19 cellular contexts compared by ENCODE assay signal in genomic region chr7:55457801-55458200, GRCh38.
DNase-seq lines count a peak whose midpoint lies in the region; ATAC-seq and TF ChIP-seq lines count a peak whose summit lies in the region.
"Had no signal": no experiment of that assay in that cellular context is flagged by ENCODE, and none has a peak within 500 bp of the region (broad histone marks: within the 10 kb centered on the region; RNA-seq: fewer than 3 reads in every experiment).

No MANE protein-coding gene starts in this region.

- peak overlapping the region in 1 of 4 donors; percentile 9 for H3K4me3 Mint-ChIP-seq in IgD-negative memory B cell
- no peak overlapping the region for H3K4me3 Mint-ChIP-seq in memory B cell
- H3K4me3 Mint-ChIP-seq in type B pancreatic cell = no peak overlapping the region
- H3K4me3 Mint-ChIP-seq: CD8-positive, alpha-beta memory T cell had no signal

- H3K27ac Mint-ChIP-seq in IgD-negative memory B cell = peak overlapping the region in 2 of 3 donors; percentile 24 to 28
- H3K27ac Mint-ChIP-seq in memory B cell = peak overlapping the region; percentile 63
- H3K27ac Mint-ChIP-seq in type B pancreatic cell = no peak overlapping the region
- H3K27ac Mint-ChIP-seq: CD8-positive, alpha-beta memory T cell had no signal

- peak; percentile 70 for DNase-seq in choroid plexus epithelial cell (ENCODE audit: low read depth)
- no peak for DNase-seq in memory B cell (ENCODE audit: low spot score in 2 of 2)
- DNase-seq in HT-29 (ENCODE audit: low spot score) = no peak
- no peak for DNase-seq in type B pancreatic cell (ENCODE audit: extremely low spot score, unreplicated experiment)
- DNase-seq in D341Med (ENCODE audit: low spot score) = no peak
- DNase-seq: AML-193; CD8-positive, alpha-beta memory T cell; COR-L47; DMS79; GF-D8; IMR-90; KBM-7 had no signal

- H3K9me3 Mint-ChIP-seq in IgD-negative memory B cell (peaks cover 9 to 33% (median 20%) of the 10 kb centered on the region in 3 donors), memory B cell (peaks cover 25% of the 10 kb centered on the region), type B pancreatic cell (peaks cover 9% of the 10 kb centered on the region)

- no peaks in the 10 kb centered on the region for H3K27me3 ChIP-seq in BLaER1

- peaks cover 26 to 30% (median 27%) of the 10 kb centered on the region in 3 donors for H3K4me1 Mint-ChIP-seq in IgD-negative memory B cell
- peaks cover 25% of the 10 kb centered on the region for H3K4me1 Mint-ChIP-seq in memory B cell
- no peaks in the 10 kb centered on the region for H3K4me1 Mint-ChIP-seq in type B pancreatic cell (ENCODE audit: unreplicated experiment)

- H4K20me1 ChIP-seq in BLaER1 = no peaks in the 10 kb centered on the region

- peak overlapping the region; percentile 68 for H3K4me2 ChIP-seq in BLaER1
- H3K4me2 ChIP-seq: A549 had no signal

- H3K36me3 ChIP-seq in BLaER1 = peaks cover 3% of the 10 kb centered on the region; the same call in 1 of the 2 replicates
- H3K36me3 ChIP-seq: HAP-1 had no signal

- H3K4me1 ChIP-seq in BLaER1 = peaks cover 21% of the 10 kb centered on the region
- H3K4me1 ChIP-seq: A549, HAP-1 had no signal

- TF ChIP-seq CTCF in choroid plexus epithelial cell (conservative IDR thresholded peaks at IDR 0.05; ENCODE audit: low read depth, low read length) (no peak), type B pancreatic cell (conservative IDR thresholded peaks at IDR 0.05) (no peak)

- H3K4me3 ChIP-seq in BLaER1 = no peak overlapping the region
- H3K4me3 ChIP-seq in choroid plexus epithelial cell (ENCODE audit: low read depth, low read length) = no peak overlapping the region
- H3K4me3 ChIP-seq: A549, HAP-1 had no signal

- no peaks in the 10 kb centered on the region for H3K27me3 Mint-ChIP-seq in IgD-negative memory B cell
- H3K27me3 Mint-ChIP-seq in memory B cell = no peaks in the 10 kb centered on the region
- no peaks in the 10 kb centered on the region for H3K27me3 Mint-ChIP-seq in type B pancreatic cell
- H3K27me3 Mint-ChIP-seq: CD8-positive, alpha-beta memory T cell had no signal

- peaks cover 43% of the 10 kb centered on the region for H3K9me3 ChIP-seq in BLaER1
- H3K9me3 ChIP-seq: HAP-1 had no signal

- no peak overlapping the region for H3K9ac ChIP-seq in BLaER1

- H3K36me3 Mint-ChIP-seq in IgD-negative memory B cell (peaks cover 7% of the 10 kb centered on the region), memory B cell (peaks cover 42% of the 10 kb centered on the region), type B pancreatic cell (peaks cover 6% of the 10 kb centered on the region)

- H3K27ac ChIP-seq in BLaER1 = peak overlapping the region; percentile 16
- H3K27ac ChIP-seq: 22Rv1, A549, HL-60 had no signal

- ATAC-seq in memory B cell (ENCODE audit: low read depth) (no peak), HG03097 (IDR thresholded peaks at IDR 0.05; ENCODE audit: low FRiP score, unreplicated experiment) (no peak)
- ATAC-seq: A549 had no signal
